In genomic region chr9:62864481-62865469, GRCh38 we compare ENCODE assay signal across 8 cellular contexts.
DNase-seq lines count a peak whose midpoint lies in the region; ATAC-seq, FAIRE-seq and TF ChIP-seq lines count a peak whose summit lies in the region.
"Not testable (repeated sequence)": the region's sequence is repeated elsewhere in the genome, so short reads cannot be mapped to it uniquely, and the experiment has no call there.

No MANE protein-coding gene starts in this region.

- not testable (repeated sequence) for H3K79me2 ChIP-seq in PC-3 (ENCODE audit: low read length); hepatocyte

- H3K9me2 ChIP-seq in PC-3 (replicated peaks; ENCODE audit: low read length); hepatocyte (replicated peaks; ENCODE audit: insufficient read depth): not testable (repeated sequence)

- TF ChIP-seq CTCF in A673 (conservative IDR thresholded peaks at IDR 0.05; ENCODE audit: low read depth, low read length); PC-3 (conservative IDR thresholded peaks at IDR 0.05; ENCODE audit: low read depth, low read length); hepatocyte (IDR thresholded peaks at IDR 0.05; ENCODE audit: poor library complexity): not testable (repeated sequence)

- not testable (repeated sequence) for H3K9ac ChIP-seq in PC-3 (ENCODE audit: low read length)

- not testable (repeated sequence) for H3K9me3 ChIP-seq in A673 (ENCODE audit: low read depth, low read length, poor library complexity, severe bottlenecking); PC-3 (ENCODE audit: low read length); hepatocyte (ENCODE audit: low read depth)

- H3F3A ChIP-seq in PC-3 (ENCODE audit: low read length, unreplicated experiment) = not testable (repeated sequence)

- H3K4me2 ChIP-seq in PC-3 (ENCODE audit: low read length) (peak overlapping the region; percentile 81), hepatocyte (peak overlapping the region; percentile 66)

- not testable (repeated sequence) for H3K4me3 ChIP-seq in A673 (ENCODE audit: low read depth, low read length, poor library complexity, severe bottlenecking); hepatocyte
- peak overlapping the region; percentile 63 for H3K4me3 ChIP-seq in PC-3 (ENCODE audit: low read length)

- CTCF ChIA-PET in A673 (lab: Charles Lee); PC-3 (lab: Charles Lee): not testable (repeated sequence)

- intact Hi-C loops in A673 (cut with micrococcal nuclease; ENCODE audit: unreplicated experiment); PC-3 (cut with micrococcal nuclease); sciatic nerve (cut with DNase I): not testable (repeated sequence)

- not testable (repeated sequence) for H3K27me3 ChIP-seq in A673 (replicated peaks; ENCODE audit: insufficient read depth, low read depth, low read length, poor library complexity); PC-3 (ENCODE audit: low read length)
- peaks cover 59% of the 10 kb centered on the region for H3K27me3 ChIP-seq in hepatocyte

- ATAC-seq in PC-3 (peak; percentile 79), sciatic nerve (peak; percentile 56)

- TF ChIP-seq POLR2A in GM12891 (IDR thresholded peaks at IDR 0.05; ENCODE audit: low read depth, low read length) = not testable (repeated sequence)

- peak overlapping the region; percentile 80 for H2AFZ ChIP-seq in PC-3 (ENCODE audit: low read length)
- H2AFZ ChIP-seq in hepatocyte = not testable (repeated sequence)

- H3K36me3 ChIP-seq in A673 (ENCODE audit: insufficient read depth, low read length, poor library complexity, severe bottlenecking); PC-3 (ENCODE audit: low read depth, low read length); hepatocyte (replicated peaks; ENCODE audit: insufficient read depth, low read depth): not testable (repeated sequence)

- not testable (repeated sequence) for H3K27ac ChIP-seq in A673 (ENCODE audit: low read depth, low read length, poor library complexity, severe bottlenecking); PC-3 (ENCODE audit: low read length); epithelial cell of prostate; hepatocyte
- peak overlapping the region; percentile 33 for H3K27ac ChIP-seq in angular gyrus (ENCODE audit: low read depth, low read length)

- not testable (repeated sequence) for BruUV-seq in A673 (replicated peaks; lab: Mats Ljungman, UMichigan); PC-3 (replicated peaks; lab: Mats Ljungman, UMichigan)

- FAIRE-seq in GM12891 (lab: Jason Lieb, UNC) = not testable (repeated sequence)

- H4K20me1 ChIP-seq in PC-3 (ENCODE audit: low read length); hepatocyte (ENCODE audit: insufficient read depth, poor library complexity, severe bottlenecking): not testable (repeated sequence)

- not testable (repeated sequence) for H3K4me1 ChIP-seq in A673 (ENCODE audit: insufficient read depth, low read length, poor library complexity, severe bottlenecking); hepatocyte (ENCODE audit: insufficient read depth)
- peaks cover 13% of the 10 kb centered on the region for H3K4me1 ChIP-seq in PC-3 (ENCODE audit: insufficient read depth, low read length)

- DNase-seq in A673 (ENCODE audit: low spot score) (peak; percentile 47), GM12891 (ENCODE audit: insufficient read length, low spot score) (peak; percentile 6), PC-3 (peak; percentile 75), epithelial cell of prostate (ENCODE audit: low read depth, low spot score) (peak; percentile 20), hepatocyte (ENCODE audit: low spot score) (peak; percentile 41), middle frontal gyrus (ENCODE audit: extremely low spot score, low spot score) (peak; percentile 64), sciatic nerve (ENCODE audit: low spot score) (peak; percentile 72)

- POLR2A ChIA-PET in A673 (lab: Charles Lee; ENCODE audit: low non-redundant PET); PC-3 (lab: Charles Lee; ENCODE audit: unreplicated experiment): not testable (repeated sequence)

- WGBS in hepatocyte (ENCODE audit: low lambda C conversion rate, missing lambda C conversion rate) = 9% methylated on average over 28 of the region's 28 CpGs

Comparison
In these comparisons a context has a peak if more than half of its experiments do, and no peak if none do; other contexts are left out.
1. DNase-seq: peak in every context shown above with its lines; median percentile 75 in PC-3; 72 in sciatic nerve; 64 in middle frontal gyrus; 47 in A673; 41 in hepatocyte; 20 in epithelial cell of prostate; 6 in GM12891.